In genomic region chr16:66365588-66365987, GRCh38 we compare ENCODE assay signal across 14 cellular contexts. TPM values are rescaled to one million over a fixed set of nuclear protein-coding genes. Genes with fewer than 3 reads are reported as not detected.
DNase-seq lines count a peak whose midpoint lies in the region; ATAC-seq and TF ChIP-seq lines count a peak whose summit lies in the region.
"Had no signal": no experiment of that assay in that cellular context is flagged by ENCODE, and none has a peak within 500 bp of the region (broad histone marks: within the 10 kb centered on the region; RNA-seq: fewer than 3 reads in every experiment).

No MANE protein-coding gene starts in this region.

- peaks cover 18% of the 10 kb centered on the region for H3K4me1 Mint-ChIP-seq in T-helper 17 cell
- H3K4me1 Mint-ChIP-seq: activated naive CD8-positive, alpha-beta T cell treated with anti-CD3 and anti-CD28 coated beads, Interleukin-2, amount 50 U/mL, for 24 hours had no signal

- H3K4me3 ChIP-seq in esophagus muscularis mucosa: no peak overlapping the region
- no peak overlapping the region for H3K4me3 ChIP-seq in lung
- H3K4me3 ChIP-seq in upper lobe of left lung: peak overlapping the region in 2 of 4 donors; percentile 53 to 64
- H3K4me3 ChIP-seq in smooth muscle cell: no peak overlapping the region
- H3K4me3 ChIP-seq: GM12878 had no signal

- H3K79me2 ChIP-seq in smooth muscle cell (ENCODE audit: low read depth): no peaks in the 10 kb centered on the region

- DNase-seq in T-helper 17 cell (no peak), esophagus muscularis mucosa (ENCODE audit: extremely low spot score) (no peak), lung (ENCODE audit: low spot score) (no peak), upper lobe of left lung (peak in 1 of 2 donors; percentile 43), smooth muscle cell (lab: John Stamatoyannopoulos, UW; ENCODE audit: unreplicated experiment) (no peak)
- DNase-seq: activated naive CD8-positive, alpha-beta T cell treated with anti-CD3 and anti-CD28 coated beads, Interleukin-2, amount 50 U/mL, for 24 hours; effector CD4-positive, alpha-beta T cell; HCEC 1CT; stimulated activated CD4-positive, alpha-beta T cell treated with anti-CD3 and anti-CD28 coated beads, Interleukin-12 subunit alpha, Interleukin-12 subunit beta, amount 100 ng/mL, for 4 hours had no signal

- H3F3A ChIP-seq in smooth muscle cell (ENCODE audit: low read depth): no peaks in the 10 kb centered on the region

- ATAC-seq in T-helper 17 cell (no peak), lung (ENCODE audit: insufficient read depth, low FRiP score) (no peak), upper lobe of left lung (ENCODE audit: low FRiP score in 2 of 2) (peak in 1 of 2 donors; percentile 51), HG03565 (IDR thresholded peaks at IDR 0.05; ENCODE audit: unreplicated experiment) (no peak), HG02938 (IDR thresholded peaks at IDR 0.05; ENCODE audit: unreplicated experiment) (no peak)
- ATAC-seq: activated naive CD8-positive, alpha-beta T cell treated with anti-CD3 and anti-CD28 coated beads, Interleukin-2, amount 50 U/mL, for 24 hours; GM12878; Panc1 had no signal

- H3K9ac ChIP-seq in smooth muscle cell (ENCODE audit: low read depth): no peak overlapping the region

- peaks cover 60% of the 10 kb centered on the region for H3K27me3 Mint-ChIP-seq in T-helper 17 cell

- H3K4me3 Mint-ChIP-seq in T-helper 17 cell: no peak overlapping the region
- H3K4me3 Mint-ChIP-seq: activated naive CD8-positive, alpha-beta T cell treated with anti-CD3 and anti-CD28 coated beads, Interleukin-2, amount 50 U/mL, for 24 hours had no signal

- H3K36me3 ChIP-seq in esophagus muscularis mucosa (no peaks in the 10 kb centered on the region), lung (ENCODE audit: control insufficient read depth in 2 of 2, insufficient read depth in 2 of 2, low read length in 2 of 2) (no peaks in the 10 kb centered on the region), upper lobe of left lung (no peaks in the 10 kb centered on the region), smooth muscle cell (ENCODE audit: low read depth) (no peaks in the 10 kb centered on the region)

- H3K27me3 ChIP-seq in esophagus muscularis mucosa (peaks cover 0 to 22% (median 0%) of the 10 kb centered on the region in 4 donors), lung (ENCODE audit: control insufficient read depth, insufficient read depth) (no peaks in the 10 kb centered on the region), upper lobe of left lung (no peaks in the 10 kb centered on the region), smooth muscle cell (ENCODE audit: low read depth) (peaks cover 7% of the 10 kb centered on the region)

- H4K20me1 ChIP-seq in smooth muscle cell (ENCODE audit: low read depth): no peaks in the 10 kb centered on the region

- H3K4me2 ChIP-seq in smooth muscle cell: no peak overlapping the region

- H3K36me3 Mint-ChIP-seq in T-helper 17 cell (ENCODE audit: low read depth): peaks cover 17% of the 10 kb centered on the region

- WGBS in esophagus muscularis mucosa: 17% methylated on average over 3 of the region's 3 CpGs
- 24 to 33% methylated on average over 3 of the region's 3 CpGs for WGBS in lung, 2 donors
- 20 to 37% methylated on average over 3 of the region's 3 CpGs for WGBS in upper lobe of left lung, 2 donors
- 86% methylated on average over 3 of the region's 3 CpGs for WGBS in smooth muscle cell (ENCODE audit: low lambda C conversion rate)

- H3K9me3 ChIP-seq in T-helper 17 cell (ENCODE audit: control insufficient read depth, low read length, poor library complexity, severe bottlenecking) (no peaks in the 10 kb centered on the region), esophagus muscularis mucosa (no peaks in the 10 kb centered on the region), lung (ENCODE audit: control insufficient read depth in 2 of 2, insufficient read depth in 1 of 2, low read length in 1 of 2) (no peaks in the 10 kb centered on the region), upper lobe of left lung (no peaks in the 10 kb centered on the region), smooth muscle cell (replicated peaks; ENCODE audit: low read depth) (no peaks in the 10 kb centered on the region)

- peaks cover 29 to 56% (median 40%) of the 10 kb centered on the region in 4 donors for H3K4me1 ChIP-seq in esophagus muscularis mucosa
- H3K4me1 ChIP-seq in lung (ENCODE audit: control insufficient read depth in 2 of 2, insufficient read depth in 2 of 2, low read length in 2 of 2): peaks cover 0 to 20% of the 10 kb centered on the region in 2 donors
- peaks cover 20 to 58% (median 52%) of the 10 kb centered on the region in 4 donors for H3K4me1 ChIP-seq in upper lobe of left lung
- no peaks in the 10 kb centered on the region for H3K4me1 ChIP-seq in smooth muscle cell (ENCODE audit: low read depth)

- peak overlapping the region; percentile 72 for H3K27ac Mint-ChIP-seq in T-helper 17 cell
- H3K27ac Mint-ChIP-seq: activated naive CD8-positive, alpha-beta T cell treated with anti-CD3 and anti-CD28 coated beads, Interleukin-2, amount 50 U/mL, for 24 hours had no signal

- peak overlapping the region; percentile 71 to 76 (median 72) for H3K27ac ChIP-seq in esophagus muscularis mucosa (replicated peaks in 1 of 4)
- peak overlapping the region; percentile 51 to 90 for H3K27ac ChIP-seq in lung (ENCODE audit: low read depth in 1 of 2, low read length in 1 of 2)
- peak overlapping the region; percentile 86 to 91 (median 89) for H3K27ac ChIP-seq in upper lobe of left lung
- H3K27ac ChIP-seq in smooth muscle cell (ENCODE audit: low read depth): no peak overlapping the region

- TF ChIP-seq POLR2A in esophagus muscularis mucosa (IDR thresholded peaks at IDR 0.05; ENCODE audit: low read depth) (no peak), upper lobe of left lung (IDR thresholded peaks at IDR 0.05) (peak in 1 of 4 donors; percentile 16)

- no peak overlapping the region for H2AFZ ChIP-seq in smooth muscle cell (ENCODE audit: low read depth)

- TF ChIP-seq CTCF in esophagus muscularis mucosa (IDR thresholded peaks at IDR 0.05) (no peak), lung (IDR thresholded peaks at IDR 0.05; ENCODE audit: control extremely low read depth, extremely low read depth) (no peak), upper lobe of left lung (IDR thresholded peaks at IDR 0.05) (no peak), smooth muscle cell (IDR thresholded peaks at IDR 0.05; ENCODE audit: borderline replicate concordance, insufficient read depth, poor library complexity, severe bottlenecking) (no peak)

- TF ChIP-seq EP300 in esophagus muscularis mucosa (IDR thresholded peaks at IDR 0.05) (no peak), upper lobe of left lung (IDR thresholded peaks at IDR 0.05) (no peak)

- intact Hi-C loops in esophagus muscularis mucosa (cut with DNase I): no loop called here

RNA-seq across cellular contexts. Expression of gene CDH5, which starts 0.9 kb away (rescaled TPM):
- total RNA-seq in T-helper 17 cell (not detected), esophagus muscularis mucosa (10 to 100 TPM; 19.5 to 63.1 (median 50.6) TPM), lung (100 to 1,000 TPM in 1 of 2 donors, 10 to 100 TPM in 1; 80.2 to 196 TPM), upper lobe of left lung (100 to 1,000 TPM in 3 of 6 donors, 10 to 100 TPM in 3; 54.5 to 146 (median 89.8) TPM), smooth muscle cell (not detected in 2 replicates)
- polyA plus RNA-seq in lung (10 to 100 TPM; 29.9 to 82.1 TPM), smooth muscle cell (not detected in 2 replicates)
- total RNA-seq: GM12878, myocyte had no signal
- polyA plus RNA-seq: GM12878 had no signal

Comparison
In these comparisons a context has a peak if more than half of its experiments do, and no peak if none do; other contexts are left out.
1. RNA of gene CDH5, which starts 0.9 kb away (total RNA-seq): 80.2 to 196 TPM in lung, 54.5 to 146 TPM in upper lobe of left lung and 19.5 to 63.1 TPM in esophagus muscularis mucosa; not detected in T-helper 17 cell and not detected in smooth muscle cell; every median in the first group is over 10 times any median in the second.